In genomic region chr5:117010574-117010973, GRCh38 we compare ENCODE assay signal across 7 cellular contexts.
"Had no signal": no experiment of that assay in that cellular context is flagged by ENCODE, and none has a peak within 500 bp of the region (broad histone marks: within the 10 kb centered on the region; RNA-seq: fewer than 3 reads in every experiment).

No MANE protein-coding gene starts in this region.

- H3K4me3 ChIP-seq: K562 had no signal

- H3K27ac ChIP-seq: HL-60, KMS-11 had no signal

- DNase-seq: IMR-90, KBM-7, KG1 had no signal

- ATAC-seq: HepG2, K562 had no signal
